ENCODE assay signal across 11 cellular contexts in genomic region chr10:22317771-22318565, GRCh38. TPM values are rescaled to one million over a fixed set of nuclear protein-coding genes. Genes with fewer than 3 reads are reported as not detected.
A peak's percentile ranks its signal among the peaks of the same experiment; 100 is the strongest.
DNase-seq lines count a peak whose midpoint lies in the region; ATAC-seq and TF ChIP-seq lines count a peak whose summit lies in the region.
"Had no signal": no experiment of that assay in that cellular context is flagged by ENCODE, and none has a peak within 500 bp of the region (broad histone marks: within the 10 kb centered on the region; RNA-seq: fewer than 3 reads in every experiment).

No MANE protein-coding gene starts in this region.

- H3K4me3 Mint-ChIP-seq in T-helper 1 cell treated with Interleukin-12 subunit alpha and Interleukin-12 subunit beta and Interleukin-4 antibody, amounts not matched to agents 30 μg/mL and 1 μg/mL, for 36 hours = peak overlapping the region; percentile 48

- intact Hi-C loops in esophagus muscularis mucosa (cut with DNase I) = loop anchor here (5.0 kb wide), 2 partner anchors 119 to 786 kb away; partner anchors contain the start of gene MLLT10
- intact Hi-C loops in sigmoid colon (cut with DNase I) = loop anchor here (5.0 kb wide), 2 partner anchors 316 to 669 kb away; partner anchors contain the start of gene DNAJC1

- H3K9me3 ChIP-seq in esophagus muscularis mucosa = no peaks in the 10 kb centered on the region
- no peaks in the 10 kb centered on the region for H3K9me3 ChIP-seq in sigmoid colon

- 81% methylated on average over 6 of the region's 6 CpGs for WGBS in esophagus muscularis mucosa
- 82 to 91% methylated on average over 6 of the region's 6 CpGs for WGBS in sigmoid colon, 2 donors

- peak overlapping the region; percentile 63 for H3K27ac Mint-ChIP-seq in T-helper 1 cell treated with Interleukin-12 subunit alpha and Interleukin-12 subunit beta and Interleukin-4 antibody, amounts not matched to agents 30 μg/mL and 1 μg/mL, for 36 hours

- no peak for ATAC-seq in HG03280 (IDR thresholded peaks at IDR 0.05; ENCODE audit: unreplicated experiment)
- ATAC-seq: right cardiac atrium had no signal

- H3K9me3 Mint-ChIP-seq in T-helper 1 cell treated with Interleukin-12 subunit alpha and Interleukin-12 subunit beta and Interleukin-4 antibody, amounts not matched to agents 30 μg/mL and 1 μg/mL, for 36 hours = no peaks in the 10 kb centered on the region

- TF ChIP-seq CTCF in esophagus muscularis mucosa (IDR thresholded peaks at IDR 0.05) (no peak), sigmoid colon (IDR thresholded peaks at IDR 0.05) (no peak)

- TF ChIP-seq EP300 in esophagus muscularis mucosa (IDR thresholded peaks at IDR 0.05) (no peak), sigmoid colon (IDR thresholded peaks at IDR 0.05) (no peak)

- peak overlapping the region in 3 of 4 donors; percentile 93 to 95 (median 95) for H3K27ac ChIP-seq in esophagus muscularis mucosa (replicated peaks in 1 of 4)
- peak overlapping the region; percentile 94 to 96 (median 96) for H3K27ac ChIP-seq in sigmoid colon

- TF ChIP-seq POLR2A in esophagus muscularis mucosa (IDR thresholded peaks at IDR 0.05; ENCODE audit: low read depth) (no peak), sigmoid colon (IDR thresholded peaks at IDR 0.05) (no peak)

- peaks cover 16% of the 10 kb centered on the region for H3K27me3 Mint-ChIP-seq in T-helper 1 cell treated with Interleukin-12 subunit alpha and Interleukin-12 subunit beta and Interleukin-4 antibody, amounts not matched to agents 30 μg/mL and 1 μg/mL, for 36 hours (ENCODE audit: low read depth)

- H3K36me3 ChIP-seq in esophagus muscularis mucosa = no peaks in the 10 kb centered on the region
- H3K36me3 ChIP-seq in sigmoid colon = no peaks in the 10 kb centered on the region

- H3K27me3 ChIP-seq in esophagus muscularis mucosa = no peaks in the 10 kb centered on the region
- peaks cover 0 to 9% (median 0%) of the 10 kb centered on the region in 3 donors for H3K27me3 ChIP-seq in sigmoid colon

- DNase-seq in T-helper 1 cell (no peak), OCI-M1 (lab: John Stamatoyannopoulos, UW) (peak; percentile 61), esophagus muscularis mucosa (ENCODE audit: extremely low spot score) (no peak), sigmoid colon (no peak), COR-L47 (lab: John Stamatoyannopoulos, UW) (no peak), NCI-H82 (lab: John Stamatoyannopoulos, UW) (no peak)
- DNase-seq: NCI-H1436 treated with DMSO at 0.1 percent for 48 hours; right cardiac atrium; stimulated activated CD8-positive, alpha-beta memory T cell treated with anti-CD3 and anti-CD28 coated beads, Interleukin-4, amount 100 ng/mL, for 48 hours had no signal

- H3K4me1 ChIP-seq in esophagus muscularis mucosa = peaks cover 37 to 55% (median 48%) of the 10 kb centered on the region in 4 donors
- H3K4me1 ChIP-seq in sigmoid colon = peaks cover 0 to 46% (median 30%) of the 10 kb centered on the region in 4 donors

- H3K36me3 Mint-ChIP-seq in T-helper 1 cell treated with Interleukin-12 subunit alpha and Interleukin-12 subunit beta and Interleukin-4 antibody, amounts not matched to agents 30 μg/mL and 1 μg/mL, for 36 hours (ENCODE audit: low read depth) = peaks cover 15% of the 10 kb centered on the region

- H3K4me3 ChIP-seq in esophagus muscularis mucosa = no peak overlapping the region
- no peak overlapping the region for H3K4me3 ChIP-seq in sigmoid colon

- peaks cover 42% of the 10 kb centered on the region for H3K4me1 Mint-ChIP-seq in T-helper 1 cell treated with Interleukin-12 subunit alpha and Interleukin-12 subunit beta and Interleukin-4 antibody, amounts not matched to agents 30 μg/mL and 1 μg/mL, for 36 hours (ENCODE audit: low read depth)

RNA-seq across cellular contexts. Expression of gene COMMD3, which starts 1.8 kb away (rescaled TPM):
- total RNA-seq in esophagus muscularis mucosa (10 to 100 TPM; 25.5 to 41.1 (median 31.5) TPM), sigmoid colon (10 to 100 TPM; 45.3 to 80.1 (median 61.6) TPM)
- 10 to 100 TPM; 42.3 to 61.9 (median 57.8) TPM for polyA plus RNA-seq in sigmoid colon

RNA-seq across cellular contexts. Expression of gene BMI1, which starts 2.9 kb away (rescaled TPM):
- total RNA-seq in esophagus muscularis mucosa = 100 to 1,000 TPM in 2 of 4 donors, 10 to 100 TPM in 2; 74.4 to 106 (median 89.4) TPM
- 100 to 1,000 TPM in 2 of 4 donors, 10 to 100 TPM in 2; 58.9 to 123 (median 94.2) TPM for total RNA-seq in sigmoid colon
- 10 to 100 TPM; 16.3 to 20.8 (median 18.6) TPM for polyA plus RNA-seq in sigmoid colon

RNA-seq across cellular contexts. Expression of gene SPAG6, which starts 27.3 kb away (rescaled TPM):
- total RNA-seq in esophagus muscularis mucosa (under 1 TPM in 1 of 4 donors, not detected in 3; 0.19 TPM), sigmoid colon (not detected)
- under 1 TPM in 1 of 3 donors, not detected in 2; 0.16 TPM for polyA plus RNA-seq in sigmoid colon
